1 cellular context compared by ENCODE assay signal in the genomic region with DNA sequence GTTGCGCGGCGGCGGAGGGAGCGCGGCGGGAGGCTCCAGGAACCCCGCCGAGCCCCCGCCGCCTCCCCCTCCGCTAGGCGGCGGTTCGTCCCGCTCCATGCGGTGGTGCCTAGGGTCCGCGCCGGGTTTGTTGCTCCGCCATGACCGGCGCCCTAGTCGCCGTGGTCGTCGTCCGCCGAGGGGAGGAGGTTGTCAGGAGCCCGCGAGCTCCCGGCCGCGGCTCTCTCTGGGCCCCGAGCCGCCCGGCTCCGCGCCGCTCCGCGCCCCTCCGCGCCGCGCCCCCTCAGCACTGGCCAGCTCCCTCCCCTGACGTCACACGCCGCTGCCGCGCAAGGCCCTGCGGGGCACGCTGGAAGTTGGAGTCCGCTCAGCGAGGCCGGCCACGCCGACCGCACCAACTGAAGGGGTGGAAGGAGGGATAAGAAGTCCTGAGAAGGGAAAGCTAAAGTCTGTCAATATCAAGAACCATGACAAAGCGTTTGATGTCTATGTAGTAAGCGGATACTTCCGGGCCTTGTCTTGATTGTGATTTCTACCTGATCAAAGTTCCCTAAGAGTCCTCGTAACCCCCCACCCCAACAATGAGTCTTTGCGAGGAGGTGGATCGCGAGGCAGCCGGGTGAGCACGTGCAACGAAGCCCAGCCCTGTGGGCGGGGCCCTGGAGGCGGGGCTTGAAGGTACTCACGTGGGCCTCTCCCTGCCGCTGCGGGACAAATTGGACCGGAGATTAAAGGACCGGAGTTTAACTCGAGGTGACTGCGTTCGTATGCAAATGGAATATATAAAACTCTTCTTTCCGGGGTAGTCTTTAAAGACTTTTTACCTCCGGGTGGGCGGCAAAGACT.
TF ChIP-seq lines count a peak whose summit lies in the region.

A gene (minus strand): TSS at position 291 of the 846 bp plus-strand sequence.

TF ChIP-seq in K562, 482 proteins besides CTCF, POLR2A, EP300 and RAD21 (continued from another document and continues in another):
- TF ChIP-seq, protein P1, sequence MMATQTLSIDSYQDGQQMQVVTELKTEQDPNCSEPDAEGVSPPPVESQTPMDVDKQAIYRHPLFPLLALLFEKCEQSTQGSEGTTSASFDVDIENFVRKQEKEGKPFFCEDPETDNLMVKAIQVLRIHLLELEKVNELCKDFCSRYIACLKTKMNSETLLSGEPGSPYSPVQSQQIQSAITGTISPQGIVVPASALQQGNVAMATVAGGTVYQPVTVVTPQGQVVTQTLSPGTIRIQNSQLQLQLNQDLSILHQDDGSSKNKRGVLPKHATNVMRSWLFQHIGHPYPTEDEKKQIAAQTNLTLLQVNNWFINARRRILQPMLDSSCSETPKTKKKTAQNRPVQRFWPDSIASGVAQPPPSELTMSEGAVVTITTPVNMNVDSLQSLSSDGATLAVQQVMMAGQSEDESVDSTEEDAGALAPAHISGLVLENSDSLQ (IDR thresholded peaks at IDR 0.05), result no peak
- TF ChIP-seq TRIM24 (IDR thresholded peaks at IDR 0.05) (peak in 1 of 2 experiments; percentile 50; a peak in 1 of 4 replicates), ZFP36 (IDR thresholded peaks at IDR 0.05; ENCODE audit: low read depth, low read length, partially characterized antibody) (no peak), TCF7L2 (IDR thresholded peaks at IDR 0.05; ENCODE audit: low read depth, low read length) (peak; percentile 96), ZFX (CRISPR knock-in tag; IDR thresholded peaks at IDR 0.05) (peak; percentile 49), CBX8 (IDR thresholded peaks at IDR 0.05; ENCODE audit: borderline replicate concordance, extremely low read depth, low read depth, low read length, poor library complexity, severe bottlenecking) (no peak), ZNF699 (CRISPR knock-in tag; IDR thresholded peaks at IDR 0.05; ENCODE audit: insufficient replicate concordance) (no peak), MXI1 (IDR thresholded peaks at IDR 0.05; ENCODE audit: low read depth, low read length) (peak; percentile 87), ELF4 (CRISPR knock-in tag; IDR thresholded peaks at IDR 0.05) (no peak), NFATC3 (IDR thresholded peaks at IDR 0.05) (no peak), GTF2E2 (tag; IDR thresholded peaks at IDR 0.05) (no peak), DDX20 (tag; IDR thresholded peaks at IDR 0.05; ENCODE audit: low read depth) (no peak), HNRNPH1 (optimal IDR thresholded peaks at IDR 0.05; ENCODE audit: low read depth, low read length) (no peak), TGIF2 (CRISPR knock-in tag; IDR thresholded peaks at IDR 0.05) (peak; percentile 64; the same call in 1 of the 2 replicates), CBX1 (IDR thresholded peaks at IDR 0.05; ENCODE audit: low read depth) (peak; percentile 25; the same call in 1 of the 2 replicates), TCF3 (CRISPR knock-in tag; IDR thresholded peaks at IDR 0.05) (no peak), CAMTA2 (CRISPR knock-in tag; conservative IDR thresholded peaks at IDR 0.05) (no peak), RFX5 (IDR thresholded peaks at IDR 0.05; ENCODE audit: low read depth, low read length) (peak; percentile 52; the same call in 1 of the 2 replicates), CEBPB (tag; IDR thresholded peaks at IDR 0.05) (no peak), ZFPM2 (CRISPR knock-in tag; IDR thresholded peaks at IDR 0.05) (no peak), DPF2 (IDR thresholded peaks at IDR 0.05) (no peak), GABPA (tag; conservative IDR thresholded peaks at IDR 0.05; ENCODE audit: low read depth) (peak; percentile 61), ZNF3 (CRISPR knock-in tag; IDR thresholded peaks at IDR 0.05) (no peak), HNRNPL (IDR thresholded peaks at IDR 0.05; ENCODE audit: low read depth, low read length) (no peak), ZNF324 (CRISPR knock-in tag; IDR thresholded peaks at IDR 0.05) (no peak), BRD9 (IDR thresholded peaks at IDR 0.05; ENCODE audit: low read depth, partially characterized antibody) (no peak), LARP7 (IDR thresholded peaks at IDR 0.05) (no peak), ELF1 (tag; IDR thresholded peaks at IDR 0.05) (no peak), YY1 (IDR thresholded peaks at IDR 0.05; ENCODE audit: borderline replicate concordance in 1 of 3, control insufficient read depth in 1 of 3, extremely low read depth in 1 of 3, insufficient read depth in 3 of 3, insufficient read length in 1 of 3, insufficient replicate concordance in 2 of 3, low read depth in 1 of 3, low read length in 2 of 3) (peak; percentile 20 to 74 (median 64)), KDM1A (IDR thresholded peaks at IDR 0.05) (0 out of 4 replicates have a peak, but pooled peaks of 1 of the 2 experiments have one; percentile 1), ETS2 (tag; IDR thresholded peaks at IDR 0.05; ENCODE audit: borderline replicate concordance, poor library complexity, severe bottlenecking) (no peak), EP400 (IDR thresholded peaks at IDR 0.05) (peak; percentile 93), MYC (IDR thresholded peaks at IDR 0.05; ENCODE audit: low read depth, low read length) (peak; percentile 91), MYC (CRISPR knock-in tag; IDR thresholded peaks at IDR 0.05; ENCODE audit: borderline replicate concordance, low read depth) (no peak), KDM5B (IDR thresholded peaks at IDR 0.05; ENCODE audit: insufficient replicate concordance, low read depth, low read length) (peak; percentile 50)
- TF ChIP-seq, protein P2, sequence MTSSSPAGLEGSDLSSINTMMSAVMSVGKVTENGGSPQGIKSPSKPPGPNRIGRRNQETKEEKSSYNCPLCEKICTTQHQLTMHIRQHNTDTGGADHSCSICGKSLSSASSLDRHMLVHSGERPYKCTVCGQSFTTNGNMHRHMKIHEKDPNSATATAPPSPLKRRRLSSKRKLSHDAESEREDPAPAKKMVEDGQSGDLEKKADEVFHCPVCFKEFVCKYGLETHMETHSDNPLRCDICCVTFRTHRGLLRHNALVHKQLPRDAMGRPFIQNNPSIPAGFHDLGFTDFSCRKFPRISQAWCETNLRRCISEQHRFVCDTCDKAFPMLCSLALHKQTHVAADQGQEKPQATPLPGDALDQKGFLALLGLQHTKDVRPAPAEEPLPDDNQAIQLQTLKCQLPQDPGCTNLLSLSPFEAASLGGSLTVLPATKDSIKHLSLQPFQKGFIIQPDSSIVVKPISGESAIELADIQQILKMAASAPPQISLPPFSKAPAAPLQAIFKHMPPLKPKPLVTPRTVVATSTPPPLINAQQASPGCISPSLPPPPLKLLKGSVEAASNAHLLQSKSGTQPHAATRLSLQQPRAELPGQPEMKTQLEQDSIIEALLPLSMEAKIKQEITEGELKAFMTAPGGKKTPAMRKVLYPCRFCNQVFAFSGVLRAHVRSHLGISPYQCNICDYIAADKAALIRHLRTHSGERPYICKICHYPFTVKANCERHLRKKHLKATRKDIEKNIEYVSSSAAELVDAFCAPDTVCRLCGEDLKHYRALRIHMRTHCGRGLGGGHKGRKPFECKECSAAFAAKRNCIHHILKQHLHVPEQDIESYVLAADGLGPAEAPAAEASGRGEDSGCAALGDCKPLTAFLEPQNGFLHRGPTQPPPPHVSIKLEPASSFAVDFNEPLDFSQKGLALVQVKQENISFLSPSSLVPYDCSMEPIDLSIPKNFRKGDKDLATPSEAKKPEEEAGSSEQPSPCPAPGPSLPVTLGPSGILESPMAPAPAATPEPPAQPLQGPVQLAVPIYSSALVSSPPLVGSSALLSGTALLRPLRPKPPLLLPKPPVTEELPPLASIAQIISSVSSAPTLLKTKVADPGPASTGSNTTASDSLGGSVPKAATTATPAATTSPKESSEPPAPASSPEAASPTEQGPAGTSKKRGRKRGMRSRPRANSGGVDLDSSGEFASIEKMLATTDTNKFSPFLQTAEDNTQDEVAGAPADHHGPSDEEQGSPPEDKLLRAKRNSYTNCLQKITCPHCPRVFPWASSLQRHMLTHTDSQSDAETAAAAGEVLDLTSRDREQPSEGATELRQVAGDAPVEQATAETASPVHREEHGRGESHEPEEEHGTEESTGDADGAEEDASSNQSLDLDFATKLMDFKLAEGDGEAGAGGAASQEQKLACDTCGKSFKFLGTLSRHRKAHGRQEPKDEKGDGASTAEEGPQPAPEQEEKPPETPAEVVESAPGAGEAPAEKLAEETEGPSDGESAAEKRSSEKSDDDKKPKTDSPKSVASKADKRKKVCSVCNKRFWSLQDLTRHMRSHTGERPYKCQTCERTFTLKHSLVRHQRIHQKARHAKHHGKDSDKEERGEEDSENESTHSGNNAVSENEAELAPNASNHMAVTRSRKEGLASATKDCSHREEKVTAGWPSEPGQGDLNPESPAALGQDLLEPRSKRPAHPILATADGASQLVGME (CRISPR knock-in tag; IDR thresholded peaks at IDR 0.05), result no peak
- TF ChIP-seq, protein P3, sequence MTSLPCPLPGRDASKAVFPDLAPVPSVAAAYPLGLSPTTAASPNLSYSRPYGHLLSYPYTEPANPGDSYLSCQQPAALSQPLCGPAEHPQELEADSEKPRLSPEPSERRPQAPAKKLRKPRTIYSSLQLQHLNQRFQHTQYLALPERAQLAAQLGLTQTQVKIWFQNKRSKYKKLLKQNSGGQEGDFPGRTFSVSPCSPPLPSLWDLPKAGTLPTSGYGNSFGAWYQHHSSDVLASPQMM (CRISPR knock-in tag; IDR thresholded peaks at IDR 0.05), result no peak
- TF ChIP-seq, protein P4, sequence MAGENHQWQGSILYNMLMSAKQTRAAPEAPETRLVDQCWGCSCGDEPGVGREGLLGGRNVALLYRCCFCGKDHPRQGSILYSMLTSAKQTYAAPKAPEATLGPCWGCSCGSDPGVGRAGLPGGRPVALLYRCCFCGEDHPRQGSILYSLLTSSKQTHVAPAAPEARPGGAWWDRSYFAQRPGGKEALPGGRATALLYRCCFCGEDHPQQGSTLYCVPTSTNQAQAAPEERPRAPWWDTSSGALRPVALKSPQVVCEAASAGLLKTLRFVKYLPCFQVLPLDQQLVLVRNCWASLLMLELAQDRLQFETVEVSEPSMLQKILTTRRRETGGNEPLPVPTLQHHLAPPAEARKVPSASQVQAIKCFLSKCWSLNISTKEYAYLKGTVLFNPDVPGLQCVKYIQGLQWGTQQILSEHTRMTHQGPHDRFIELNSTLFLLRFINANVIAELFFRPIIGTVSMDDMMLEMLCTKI (IDR thresholded peaks at IDR 0.05; ENCODE audit: partially characterized antibody), result no peak
- TF ChIP-seq, protein P5, sequence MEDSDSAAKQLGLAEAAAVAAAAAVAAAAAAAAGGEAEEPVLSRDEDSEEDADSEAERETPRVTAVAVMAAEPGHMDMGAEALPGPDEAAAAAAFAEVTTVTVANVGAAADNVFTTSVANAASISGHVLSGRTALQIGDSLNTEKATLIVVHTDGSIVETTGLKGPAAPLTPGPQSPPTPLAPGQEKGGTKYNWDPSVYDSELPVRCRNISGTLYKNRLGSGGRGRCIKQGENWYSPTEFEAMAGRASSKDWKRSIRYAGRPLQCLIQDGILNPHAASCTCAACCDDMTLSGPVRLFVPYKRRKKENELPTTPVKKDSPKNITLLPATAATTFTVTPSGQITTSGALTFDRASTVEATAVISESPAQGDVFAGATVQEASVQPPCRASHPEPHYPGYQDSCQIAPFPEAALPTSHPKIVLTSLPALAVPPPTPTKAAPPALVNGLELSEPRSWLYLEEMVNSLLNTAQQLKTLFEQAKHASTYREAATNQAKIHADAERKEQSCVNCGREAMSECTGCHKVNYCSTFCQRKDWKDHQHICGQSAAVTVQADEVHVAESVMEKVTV (CRISPR knock-in tag; IDR thresholded peaks at IDR 0.05), result no peak
- TF ChIP-seq, protein P6, sequence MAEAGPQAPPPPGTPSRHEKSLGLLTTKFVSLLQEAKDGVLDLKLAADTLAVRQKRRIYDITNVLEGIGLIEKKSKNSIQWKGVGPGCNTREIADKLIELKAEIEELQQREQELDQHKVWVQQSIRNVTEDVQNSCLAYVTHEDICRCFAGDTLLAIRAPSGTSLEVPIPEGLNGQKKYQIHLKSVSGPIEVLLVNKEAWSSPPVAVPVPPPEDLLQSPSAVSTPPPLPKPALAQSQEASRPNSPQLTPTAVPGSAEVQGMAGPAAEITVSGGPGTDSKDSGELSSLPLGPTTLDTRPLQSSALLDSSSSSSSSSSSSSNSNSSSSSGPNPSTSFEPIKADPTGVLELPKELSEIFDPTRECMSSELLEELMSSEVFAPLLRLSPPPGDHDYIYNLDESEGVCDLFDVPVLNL (CRISPR knock-in tag; IDR thresholded peaks at IDR 0.05; ENCODE audit: low read depth), result no peak
- TF ChIP-seq, protein P7, sequence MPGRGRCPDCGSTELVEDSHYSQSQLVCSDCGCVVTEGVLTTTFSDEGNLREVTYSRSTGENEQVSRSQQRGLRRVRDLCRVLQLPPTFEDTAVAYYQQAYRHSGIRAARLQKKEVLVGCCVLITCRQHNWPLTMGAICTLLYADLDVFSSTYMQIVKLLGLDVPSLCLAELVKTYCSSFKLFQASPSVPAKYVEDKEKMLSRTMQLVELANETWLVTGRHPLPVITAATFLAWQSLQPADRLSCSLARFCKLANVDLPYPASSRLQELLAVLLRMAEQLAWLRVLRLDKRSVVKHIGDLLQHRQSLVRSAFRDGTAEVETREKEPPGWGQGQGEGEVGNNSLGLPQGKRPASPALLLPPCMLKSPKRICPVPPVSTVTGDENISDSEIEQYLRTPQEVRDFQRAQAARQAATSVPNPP (IDR thresholded peaks at IDR 0.05; ENCODE audit: borderline replicate concordance, insufficient read depth, insufficient read length), result no peak
- TF ChIP-seq, protein P8, sequence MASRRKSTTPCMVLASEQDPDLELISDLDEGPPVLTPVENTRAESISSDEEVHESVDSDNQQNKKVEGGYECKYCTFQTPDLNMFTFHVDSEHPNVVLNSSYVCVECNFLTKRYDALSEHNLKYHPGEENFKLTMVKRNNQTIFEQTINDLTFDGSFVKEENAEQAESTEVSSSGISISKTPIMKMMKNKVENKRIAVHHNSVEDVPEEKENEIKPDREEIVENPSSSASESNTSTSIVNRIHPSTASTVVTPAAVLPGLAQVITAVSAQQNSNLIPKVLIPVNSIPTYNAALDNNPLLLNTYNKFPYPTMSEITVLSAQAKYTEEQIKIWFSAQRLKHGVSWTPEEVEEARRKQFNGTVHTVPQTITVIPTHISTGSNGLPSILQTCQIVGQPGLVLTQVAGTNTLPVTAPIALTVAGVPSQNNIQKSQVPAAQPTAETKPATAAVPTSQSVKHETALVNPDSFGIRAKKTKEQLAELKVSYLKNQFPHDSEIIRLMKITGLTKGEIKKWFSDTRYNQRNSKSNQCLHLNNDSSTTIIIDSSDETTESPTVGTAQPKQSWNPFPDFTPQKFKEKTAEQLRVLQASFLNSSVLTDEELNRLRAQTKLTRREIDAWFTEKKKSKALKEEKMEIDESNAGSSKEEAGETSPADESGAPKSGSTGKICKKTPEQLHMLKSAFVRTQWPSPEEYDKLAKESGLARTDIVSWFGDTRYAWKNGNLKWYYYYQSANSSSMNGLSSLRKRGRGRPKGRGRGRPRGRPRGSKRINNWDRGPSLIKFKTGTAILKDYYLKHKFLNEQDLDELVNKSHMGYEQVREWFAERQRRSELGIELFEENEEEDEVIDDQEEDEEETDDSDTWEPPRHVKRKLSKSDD (conservative IDR thresholded peaks at IDR 0.05; ENCODE audit: low read length), result no peak
